In genomic region chr11:9716275-9717039, GRCh38 we compare ENCODE assay signal across 8 cellular contexts. TPM values are rescaled to one million over a fixed set of nuclear protein-coding genes. Genes with fewer than 3 reads are reported as not detected.
DNase-seq lines count a peak whose midpoint lies in the region; ATAC-seq and TF ChIP-seq lines count a peak whose summit lies in the region.

No MANE protein-coding gene starts in this region.

- H3K4me3 Mint-ChIP-seq in naive thymus-derived CD4-positive, alpha-beta T cell = peak overlapping the region in 1 of 10 donors; percentile 23

- ATAC-seq in GM21723 (IDR thresholded peaks at IDR 0.05; ENCODE audit: unreplicated experiment) (peak; percentile 71), body of pancreas (peak; percentile 52)
- ATAC-seq in naive thymus-derived CD4-positive, alpha-beta T cell = peak; percentile 77

- WGBS in body of pancreas, 2 donors = 74 to 78% methylated on average over 4 of the region's 4 CpGs

- CTCF ChIA-PET in naive thymus-derived CD4-positive, alpha-beta T cell (lab: Charles Lee) = no interaction called here

- H3K4me1 Mint-ChIP-seq in naive thymus-derived CD4-positive, alpha-beta T cell = peaks cover 13 to 26% (median 18%) of the 10 kb centered on the region in 7 donors

- DNase-seq in GM12864 (ENCODE audit: low read depth) (peak; percentile 89), MM.1S (peak; percentile 24), body of pancreas (peak in 1 of 4 donors; percentile 39), hepatic stellate cell (ENCODE audit: low spot score) (no peak), NCI-H1048 (lab: John Stamatoyannopoulos, UW) (no peak)
- DNase-seq in naive thymus-derived CD4-positive, alpha-beta T cell = no peak
- no peak for DNase-seq in stimulated activated CD4-positive, alpha-beta T cell treated with anti-CD3 and anti-CD28 coated beads, Interleukin-4, amount 100 ng/mL, for 24 hours

- no peaks in the 10 kb centered on the region for H3K9me3 ChIP-seq in MM.1S (replicated peaks; ENCODE audit: insufficient read depth, low read length)
- no peaks in the 10 kb centered on the region for H3K9me3 ChIP-seq in body of pancreas
- H3K9me3 ChIP-seq in naive thymus-derived CD4-positive, alpha-beta T cell (ENCODE audit: control insufficient read depth in 2 of 3, low read length in 3 of 3) = no peaks in the 10 kb centered on the region

- intact Hi-C loops in body of pancreas (cut with DNase I) = no loop called here
- intact Hi-C loops in naive thymus-derived CD4-positive, alpha-beta T cell (cut with micrococcal nuclease) = no loop called here

- H3K27ac Mint-ChIP-seq in naive thymus-derived CD4-positive, alpha-beta T cell = peak overlapping the region in 2 of 9 donors; percentile 3 to 58

- peaks cover 7 to 32% (median 8%) of the 10 kb centered on the region in 5 donors for H3K36me3 Mint-ChIP-seq in naive thymus-derived CD4-positive, alpha-beta T cell

- H3K4me3 ChIP-seq in GM12864 (ENCODE audit: low read depth, low read length) (no peak overlapping the region), MM.1S (ENCODE audit: low read length) (no peak overlapping the region), body of pancreas (no peak overlapping the region)
- H3K4me3 ChIP-seq in naive thymus-derived CD4-positive, alpha-beta T cell (ENCODE audit: low read length) = no peak overlapping the region

- peaks cover 12% of the 10 kb centered on the region for H3K4me1 ChIP-seq in MM.1S (ENCODE audit: low read length)
- H3K4me1 ChIP-seq in body of pancreas = peaks cover 28% of the 10 kb centered on the region
- no peaks in the 10 kb centered on the region for H3K4me1 ChIP-seq in naive thymus-derived CD4-positive, alpha-beta T cell (ENCODE audit: control insufficient read depth in 2 of 2, insufficient read depth in 2 of 2, low read length in 2 of 2)

- H3K27ac ChIP-seq in MM.1S (ENCODE audit: low read length) (peak overlapping the region; percentile 3; the same call in 1 of the 2 replicates), body of pancreas (peak overlapping the region in 2 of 4 donors; percentile 27 to 34)
- H3K27ac ChIP-seq in naive thymus-derived CD4-positive, alpha-beta T cell (ENCODE audit: low read depth, low read length) = no peak overlapping the region

- H3K27me3 ChIP-seq in MM.1S (replicated peaks; ENCODE audit: insufficient read depth, low read length) = no peaks in the 10 kb centered on the region
- H3K27me3 ChIP-seq in body of pancreas = no peaks in the 10 kb centered on the region
- no peaks in the 10 kb centered on the region for H3K27me3 ChIP-seq in naive thymus-derived CD4-positive, alpha-beta T cell (ENCODE audit: control insufficient read depth in 2 of 2, insufficient read depth in 2 of 2, low read length in 2 of 2)

- peaks cover 0 to 5% (median 3%) of the 10 kb centered on the region in 5 donors for H3K27me3 Mint-ChIP-seq in naive thymus-derived CD4-positive, alpha-beta T cell

- H3K9ac ChIP-seq in MM.1S (ENCODE audit: low read length) = no peak overlapping the region

- H4K20me1 ChIP-seq in MM.1S (ENCODE audit: insufficient read depth, low read length) = no peaks in the 10 kb centered on the region

- H3K9me3 Mint-ChIP-seq in naive thymus-derived CD4-positive, alpha-beta T cell = peaks cover 0 to 16% (median 0%) of the 10 kb centered on the region in 11 donors

- no peaks in the 10 kb centered on the region for H3K79me2 ChIP-seq in MM.1S (ENCODE audit: low read length)

- H3K36me3 ChIP-seq in MM.1S (replicated peaks; ENCODE audit: insufficient read depth, low read length) (no peaks in the 10 kb centered on the region), body of pancreas (replicated peaks in 1 of 2; ENCODE audit: insufficient read depth in 1 of 2, low read depth in 2 of 2) (peaks cover 0 to 1% of the 10 kb centered on the region in 2 donors)
- peaks cover 0 to 5% (median 0%) of the 10 kb centered on the region in 3 experiments for H3K36me3 ChIP-seq in naive thymus-derived CD4-positive, alpha-beta T cell (ENCODE audit: control insufficient read depth in 2 of 3, insufficient read depth in 3 of 3, low read length in 3 of 3)

- POLR2A ChIA-PET in naive thymus-derived CD4-positive, alpha-beta T cell (lab: Charles Lee) = no interaction called here

- 0 out of 2 replicates have a peak overlapping the region, but pooled peaks have one; percentile 8 for H2AFZ ChIP-seq in MM.1S (ENCODE audit: low read length)

- TF ChIP-seq CTCF in GM12864 (IDR thresholded peaks at IDR 0.05; ENCODE audit: low read depth, low read length, missing control alignments) (no peak), MM.1S (IDR thresholded peaks at IDR 0.05; ENCODE audit: low read length) (no peak), body of pancreas (IDR thresholded peaks at IDR 0.05) (no peak)

- H3K4me2 ChIP-seq in MM.1S (ENCODE audit: low read depth, low read length) = peak overlapping the region; percentile 8; the same call in 1 of the 2 replicates

- H3K9me2 ChIP-seq in MM.1S (replicated peaks; ENCODE audit: insufficient read depth, low read length) = no peaks in the 10 kb centered on the region

- no peak for TF ChIP-seq POLR2A in body of pancreas (IDR thresholded peaks at IDR 0.05)

- H3F3A ChIP-seq in MM.1S (ENCODE audit: insufficient read depth, low read length) = no peaks in the 10 kb centered on the region

RNA-seq across cellular contexts. Expression of gene SWAP70, which starts 52.6 kb away (rescaled TPM):
- 10 to 100 TPM; 18.8 to 22.1 TPM for total RNA-seq in body of pancreas
- total RNA-seq in naive thymus-derived CD4-positive, alpha-beta T cell = 10 to 100 TPM in 1 of 5 experiments, 1 to 10 TPM in 4; 4.2 to 15.6 (median 7.0) TPM
- 1 to 10 TPM; 2.3 to 3.4 TPM for polyA plus RNA-seq in naive thymus-derived CD4-positive, alpha-beta T cell

Comparison
In these comparisons a context has a peak if more than half of its experiments do, and no peak if none do; other contexts are left out.
1. DNase-seq: peak in GM12864 (single experiment) and MM.1S (single experiment); none in naive thymus-derived CD4-positive, alpha-beta T cell (0 of 9), hepatic stellate cell (single experiment), stimulated activated CD4-positive, alpha-beta T cell treated with anti-CD3 and anti-CD28 coated beads, Interleukin-4, amount 100 ng/mL, for 24 hours (single experiment) and NCI-H1048 (single experiment).
2. Peak in every context shown above with its lines, with median percentiles within 50 percentile points of each other: ATAC-seq.